Comparison of ENCODE assay signal across 27 cellular contexts in genomic region chr2:1814616-1815015, GRCh38.
"Had no signal": no experiment of that assay in that cellular context is flagged by ENCODE, and none has a peak within 500 bp of the region (broad histone marks: within the 10 kb centered on the region; RNA-seq: fewer than 3 reads in every experiment).

No MANE protein-coding gene starts in this region.

- H3K27me3 ChIP-seq: ascending aorta, brain microvascular endothelial cell, gastroesophageal sphincter, hepatocyte, upper lobe of right lung had no signal

- H3K9me3 Mint-ChIP-seq: activated naive CD4-positive, alpha-beta T cell treated with anti-CD3 and anti-CD28 coated beads for 36 hours; activated naive CD8-positive, alpha-beta T cell treated with anti-CD3 and anti-CD28 coated beads, Interleukin-2, amount 10 ng/mL, durations not matched to agents 7 days and 5 days; activated T-helper 2 cell treated with anti-CD3 and anti-CD28 coated beads, Interferon-gamma antibody, Interleukin-2, Interleukin-4, amounts not matched to agents 10 μg/mL and 5 μg/mL and 100 μg/mL, durations not matched to agents 14 hours and 24 hours and 36 hours; nephron progenitor cell; stimulated activated memory B cell treated with anti-CD40 and anti-IgM and Interleukin-4, amounts not matched to agents 10 μg/mL and 1 μg/mL and 100 μg/mL, for 72 hours; stimulated activated naive CD8-positive, alpha-beta T cell treated with anti-CD3 and anti-CD28 coated beads, Interleukin-15, amount 100 ng/mL, for 72 hours; WTC11 had no signal

- H3K4me1 ChIP-seq: upper lobe of right lung had no signal

- H3K36me3 ChIP-seq: ascending aorta, brain microvascular endothelial cell, gastroesophageal sphincter, neutrophil, upper lobe of right lung had no signal

- H3K27ac ChIP-seq: brain microvascular endothelial cell, coronary artery, hepatocyte, neutrophil, upper lobe of right lung had no signal

- H3K4me3 ChIP-seq: ascending aorta, coronary artery, dorsolateral prefrontal cortex, gastroesophageal sphincter, hepatocyte, upper lobe of right lung had no signal

- H3K4me2 ChIP-seq: hepatocyte had no signal

- H3K9me3 ChIP-seq: ascending aorta, gastroesophageal sphincter, neutrophil, upper lobe of right lung had no signal

- H3K4me3 Mint-ChIP-seq: activated CD8-positive, alpha-beta memory T cell treated with anti-CD3 and anti-CD28 coated beads, Interleukin-2, amount 10 ng/mL, durations not matched to agents 7 days and 5 days; activated CD8-positive, alpha-beta T cell treated with anti-CD3 and anti-CD28 coated beads, Interleukin-2, amount 10 ng/mL, durations not matched to agents 7 days and 5 days; activated naive CD4-positive, alpha-beta T cell treated with anti-CD3 and anti-CD28 coated beads for 36 hours; activated naive CD8-positive, alpha-beta T cell treated with anti-CD3 and anti-CD28 coated beads, Interleukin-2, amount 10 ng/mL, durations not matched to agents 7 days and 5 days; nephron progenitor cell; stimulated activated memory B cell treated with anti-CD40 and anti-IgM and Interleukin-4, amounts not matched to agents 10 μg/mL and 1 μg/mL and 100 μg/mL, for 72 hours; stimulated activated naive CD8-positive, alpha-beta T cell treated with anti-CD3 and anti-CD28 coated beads, Interleukin-15, amount 100 ng/mL, for 72 hours had no signal

- ATAC-seq: activated CD8-positive, alpha-beta memory T cell treated with anti-CD3 and anti-CD28 coated beads, Interleukin-2, amount 10 ng/mL, durations not matched to agents 7 days and 5 days; activated CD8-positive, alpha-beta T cell treated with anti-CD3 and anti-CD28 coated beads, Interleukin-2, amount 10 ng/mL, durations not matched to agents 7 days and 5 days; gastroesophageal sphincter; sciatic nerve; stimulated activated memory B cell treated with anti-CD40 and anti-IgM and Interleukin-4, amounts not matched to agents 10 μg/mL and 1 μg/mL and 100 μg/mL, for 72 hours; stimulated activated naive CD8-positive, alpha-beta T cell treated with anti-CD3 and anti-CD28 coated beads, Interleukin-15, amount 100 ng/mL, for 72 hours; upper lobe of right lung; WTC11 had no signal

- DNase-seq: activated CD4-positive, alpha-beta T cell treated with anti-CD3 and anti-CD28 coated beads for 1 hour; activated CD8-positive, alpha-beta memory T cell treated with anti-CD3 and anti-CD28 coated beads, Interleukin-2, amount 10 ng/mL, durations not matched to agents 7 days and 5 days; activated CD8-positive, alpha-beta T cell treated with anti-CD3 and anti-CD28 coated beads, Interleukin-2, amount 10 ng/mL, durations not matched to agents 7 days and 5 days; activated naive CD4-positive, alpha-beta T cell treated with anti-CD3 and anti-CD28 coated beads for 36 hours; activated naive CD8-positive, alpha-beta T cell treated with anti-CD3 and anti-CD28 coated beads, Interleukin-2, amount 10 ng/mL, durations not matched to agents 7 days and 5 days; activated T-cell treated with anti-CD3 and anti-CD28 coated beads, Interleukin-2, amount 50 U/mL, for 48 hours; brain microvascular endothelial cell; effector memory CD4-positive, alpha-beta T cell; mammary epithelial cell; nephron progenitor cell; small intestine; stimulated activated CD4-positive, alpha-beta T cell treated with anti-CD3 and anti-CD28 coated beads, Interleukin-4, amount 100 ng/mL, for 4 hours; stimulated activated CD8-positive, alpha-beta memory T cell treated with anti-CD3 and anti-CD28 coated beads, Interleukin-4, amount 100 ng/mL, for 48 hours; stimulated activated naive CD8-positive, alpha-beta T cell treated with anti-CD3 and anti-CD28 coated beads, Interleukin-15, amount 100 ng/mL, for 72 hours; substantia nigra; T-helper 2 cell; upper lobe of right lung had no signal

- H3K27me3 Mint-ChIP-seq: activated CD8-positive, alpha-beta memory T cell treated with anti-CD3 and anti-CD28 coated beads, Interleukin-2, amount 10 ng/mL, durations not matched to agents 7 days and 5 days had no signal

- H3K4me1 Mint-ChIP-seq: activated CD8-positive, alpha-beta memory T cell treated with anti-CD3 and anti-CD28 coated beads, Interleukin-2, amount 10 ng/mL, durations not matched to agents 7 days and 5 days; stimulated activated naive CD8-positive, alpha-beta T cell treated with anti-CD3 and anti-CD28 coated beads, Interleukin-15, amount 100 ng/mL, for 72 hours had no signal

- H3K36me3 Mint-ChIP-seq: activated CD8-positive, alpha-beta memory T cell treated with anti-CD3 and anti-CD28 coated beads, Interleukin-2, amount 10 ng/mL, durations not matched to agents 7 days and 5 days; activated naive CD8-positive, alpha-beta T cell treated with anti-CD3 and anti-CD28 coated beads, Interleukin-2, amount 10 ng/mL, durations not matched to agents 7 days and 5 days; stimulated activated memory B cell treated with anti-CD40 and anti-IgM and Interleukin-4, amounts not matched to agents 10 μg/mL and 1 μg/mL and 100 μg/mL, for 72 hours; WTC11 had no signal

- H3K27ac Mint-ChIP-seq: activated CD8-positive, alpha-beta memory T cell treated with anti-CD3 and anti-CD28 coated beads, Interleukin-2, amount 10 ng/mL, durations not matched to agents 7 days and 5 days; activated CD8-positive, alpha-beta T cell treated with anti-CD3 and anti-CD28 coated beads, Interleukin-2, amount 10 ng/mL, durations not matched to agents 7 days and 5 days; activated naive CD4-positive, alpha-beta T cell treated with anti-CD3 and anti-CD28 coated beads for 36 hours; activated naive CD8-positive, alpha-beta T cell treated with anti-CD3 and anti-CD28 coated beads, Interleukin-2, amount 10 ng/mL, durations not matched to agents 7 days and 5 days; activated T-helper 2 cell treated with anti-CD3 and anti-CD28 coated beads, Interferon-gamma antibody, Interleukin-2, Interleukin-4, amounts not matched to agents 10 μg/mL and 5 μg/mL and 100 μg/mL, durations not matched to agents 14 hours and 24 hours and 36 hours; nephron progenitor cell; stimulated activated memory B cell treated with anti-CD40 and anti-IgM and Interleukin-4, amounts not matched to agents 10 μg/mL and 1 μg/mL and 100 μg/mL, for 72 hours; stimulated activated naive CD8-positive, alpha-beta T cell treated with anti-CD3 and anti-CD28 coated beads, Interleukin-15, amount 100 ng/mL, for 72 hours; WTC11 had no signal
